8 cellular contexts compared by ENCODE assay signal in the genomic region with DNA sequence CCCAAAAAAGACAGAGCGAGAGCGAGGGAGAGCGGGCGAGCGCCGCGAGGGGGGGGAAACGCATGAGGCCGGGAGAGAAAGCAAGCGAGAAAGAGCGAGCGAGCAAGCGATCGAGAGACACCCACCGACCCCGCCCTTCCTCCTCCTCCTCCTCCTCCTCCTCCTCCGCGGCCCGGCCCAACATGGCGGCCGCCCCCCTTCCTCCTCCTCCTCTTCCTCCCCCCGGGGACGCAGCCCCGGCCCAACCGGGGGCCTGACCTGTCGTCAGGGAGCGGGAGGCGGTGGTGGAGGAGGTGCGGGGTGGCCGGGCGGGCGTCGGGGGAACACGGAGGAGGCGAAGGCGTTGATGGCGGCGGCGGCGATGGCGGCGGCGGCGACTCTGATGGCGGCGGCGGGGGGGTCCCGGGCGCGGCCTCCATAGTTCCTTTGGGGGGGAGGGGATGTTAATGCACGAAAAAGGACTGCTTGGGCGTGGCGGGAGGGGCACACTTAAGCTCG. TPM values are rescaled to one million over a fixed set of nuclear protein-coding genes. Genes with fewer than 3 reads are reported as not detected.
DNase-seq lines count a peak whose midpoint lies in the region; ATAC-seq and TF ChIP-seq lines count a peak whose summit lies in the region.

No MANE protein-coding gene starts in this region.

- H3K9me3 ChIP-seq in HUES6 (ENCODE audit: control insufficient read depth, insufficient read depth, low read depth, low read length) (no peaks in the 10 kb centered on the region), PC-9 (ENCODE audit: insufficient read depth, low read depth) (no peaks in the 10 kb centered on the region), esophagus squamous epithelium (no peaks in the 10 kb centered on the region)

- H3K79me2 ChIP-seq in PC-9 (ENCODE audit: low read depth): peaks cover 51% of the 10 kb centered on the region

- TF ChIP-seq POLR2A in esophagus squamous epithelium (IDR thresholded peaks at IDR 0.05): peak in 2 of 4 donors; percentile 70 to 88

- H2AFZ ChIP-seq in PC-9: peak overlapping the region; percentile 73

- peak; percentile 64 for DNase-seq in ACHN
- DNase-seq in PC-9: peak; percentile 72 to 86
- peak; percentile 87 to 90 for DNase-seq in activated T-cell treated with anti-CD3 and anti-CD28 coated beads, Interleukin-2, amount 50 U/mL, for 48 hours
- peak; percentile 67 for DNase-seq in esophagus squamous epithelium (lab: John Stamatoyannopoulos, UW)
- DNase-seq in myocyte (ENCODE audit: low read depth): peak; percentile 80
- peak; percentile 83 to 92 for DNase-seq in stimulated activated CD8-positive, alpha-beta memory T cell treated with anti-CD3 and anti-CD28 coated beads, Interleukin-7, amount 100 ng/mL, for 4 hours (ENCODE audit: low read depth in 2 of 2)

- TF ChIP-seq CTCF in PC-9 (conservative IDR thresholded peaks at IDR 0.05): no peak
- TF ChIP-seq CTCF in esophagus squamous epithelium (IDR thresholded peaks at IDR 0.05): no peak

- POLR2A ChIA-PET in PC-9 (lab: Charles Lee; ENCODE audit: unreplicated experiment): interaction anchor here (0.6 kb wide), 2 partner anchors 17 to 444 kb away, joined by 4 to 6 read pairs; no protein-coding TSS in a partner anchor

- in situ Hi-C loops in ACHN (cut with HindIII; ENCODE audit: low pct_ligation_motif_present, low pct_unique_long_range_greater_than_20kb, low sequenced_read_pairs): no loop called here

- ATAC-seq in GM18909 (IDR thresholded peaks at IDR 0.05; ENCODE audit: poor library complexity, unreplicated experiment): peak; percentile 24

- H3K27ac ChIP-seq in HUES6 (ENCODE audit: low read depth, low read length) (peak overlapping the region; percentile 100), PC-9 (peak overlapping the region; percentile 98), esophagus squamous epithelium (peak overlapping the region; percentile 99 to 100 (median 100))

- H3F3A ChIP-seq in PC-9 (ENCODE audit: insufficient read depth, low read depth): peaks cover 49% of the 10 kb centered on the region

- H3K4me2 ChIP-seq in PC-9: peak overlapping the region; percentile 86

- WGBS in esophagus squamous epithelium, 2 donors: 0% methylated on average over 5 of the region's 54 CpGs; no CpG with 5 or more reads in 1 of the 2 donors

- H3K4me1 ChIP-seq in HUES6 (ENCODE audit: control insufficient read depth, insufficient read depth, low read length) (peaks cover 38% of the 10 kb centered on the region), PC-9 (replicated peaks; ENCODE audit: insufficient read depth) (peaks cover 42% of the 10 kb centered on the region), esophagus squamous epithelium (peaks cover 15 to 45% (median 23%) of the 10 kb centered on the region in 3 donors)

- no TSS peak for BruUV-seq in PC-9 (replicated peaks; lab: Mats Ljungman, UMichigan)

- CTCF ChIA-PET in PC-9 (lab: Charles Lee): no interaction called here

- no peaks in the 10 kb centered on the region for H4K20me1 ChIP-seq in PC-9 (ENCODE audit: insufficient read depth)

- intact Hi-C loops in PC-9 (cut with micrococcal nuclease; ENCODE audit: unreplicated experiment): no loop called here
- intact Hi-C loops in esophagus squamous epithelium (cut with DNase I): no loop called here

- no peaks in the 10 kb centered on the region for H3K9me2 ChIP-seq in PC-9 (ENCODE audit: insufficient read depth)

- H3K36me3 ChIP-seq in HUES6 (ENCODE audit: control insufficient read depth, insufficient read depth, low read length) (peaks cover 16% of the 10 kb centered on the region), PC-9 (ENCODE audit: low read depth) (peaks cover 15% of the 10 kb centered on the region), esophagus squamous epithelium (no peaks in the 10 kb centered on the region)

- H3K4me3 ChIP-seq in HUES6 (ENCODE audit: low read depth, low read length): peak overlapping the region; percentile 87
- peak overlapping the region; percentile 71 for H3K4me3 ChIP-seq in PC-9
- H3K4me3 ChIP-seq in esophagus squamous epithelium: peak overlapping the region; percentile 64 to 98 (median 90)

- H3K27me3 ChIP-seq in HUES6 (ENCODE audit: control insufficient read depth, insufficient read depth, low read length) (no peaks in the 10 kb centered on the region), PC-9 (ENCODE audit: insufficient read depth, low read depth) (no peaks in the 10 kb centered on the region), esophagus squamous epithelium (no peaks in the 10 kb centered on the region)

- peak overlapping the region; percentile 93 for H3K9ac ChIP-seq in HUES6 (ENCODE audit: low read length)

RNA-seq across cellular contexts. Expression of a gene that starts 1.4 kb away (rescaled TPM):
- total RNA-seq in PC-9 (2021) (41.6 and 51.9 TPM in 2 replicates), esophagus squamous epithelium (10 to 100 TPM; 16.4 to 26.2 (median 20.1) TPM), myocyte (10.1 and 11.3 TPM in 2 replicates)
- 19.4 TPM for polyA plus RNA-seq in myocyte (2012)

RNA-seq across cellular contexts. Expression of a gene that starts 18.4 kb away (rescaled TPM):
- total RNA-seq in PC-9 (2021): 133 and 148 TPM in 2 replicates
- 10 to 100 TPM; 31.8 to 73.5 (median 62.1) TPM for total RNA-seq in esophagus squamous epithelium
- total RNA-seq in myocyte: 144 and 177 TPM in 2 replicates
- polyA plus RNA-seq in myocyte (2012): 104 TPM

Comparison
In these comparisons a context has a peak if more than half of its experiments do, and no peak if none do; other contexts are left out.
1. Peak in every context shown above with its lines: DNase-seq, ATAC-seq, H3K4me3 ChIP-seq and H3K27ac ChIP-seq.